Comparison of ENCODE assay signal across 27 cellular contexts in genomic region chr10:99522078-99522479, GRCh38. TPM values are rescaled to one million over a fixed set of nuclear protein-coding genes. Genes with fewer than 3 reads are reported as not detected.
DNase-seq lines count a peak whose midpoint lies in the region; TF ChIP-seq lines count a peak whose summit lies in the region.
"Had no signal": no experiment of that assay in that cellular context is flagged by ENCODE, and none has a peak within 500 bp of the region (broad histone marks: within the 10 kb centered on the region; RNA-seq: fewer than 3 reads in every experiment).

No MANE protein-coding gene starts in this region.

- peaks cover 1% of the 10 kb centered on the region for H3K9me3 Mint-ChIP-seq in glutamatergic neuron (ENCODE audit: unreplicated experiment)
- no peaks in the 10 kb centered on the region for H3K9me3 Mint-ChIP-seq in nephron progenitor cell
- no peaks in the 10 kb centered on the region for H3K9me3 Mint-ChIP-seq in type B pancreatic cell
- H3K9me3 Mint-ChIP-seq in activated CD4-positive, alpha-beta T cell treated with anti-CD3 and anti-CD28 coated beads, Interleukin-2, amount 10 ng/mL, durations not matched to agents 7 days and 5 days: no peaks in the 10 kb centered on the region
- no peaks in the 10 kb centered on the region for H3K9me3 Mint-ChIP-seq in mesothelial cell of epicardium
- H3K9me3 Mint-ChIP-seq: activated naive CD4-positive, alpha-beta T cell treated with anti-CD3 and anti-CD28 coated beads, Interleukin-2, amount 50 U/mL, for 72 hours; CD8-positive, alpha-beta T cell; central memory CD8-positive, alpha-beta T cell; HFFc6; stimulated activated effector memory CD8-positive, alpha-beta T cell treated with anti-CD3 and anti-CD28 coated beads, Interleukin-12 subunit alpha, Interleukin-12 subunit beta, amount 100 ng/mL, for 72 hours had no signal

- no peaks in the 10 kb centered on the region for H3K36me3 ChIP-seq in Peyer's patch
- H3K36me3 ChIP-seq: ascending aorta, prostate gland had no signal

- peaks cover 0 to 54% (median 0%) of the 10 kb centered on the region in 4 donors for H3K4me1 ChIP-seq in Peyer's patch
- H3K4me1 ChIP-seq: ascending aorta, foreskin keratinocyte, prostate gland had no signal

- H3K4me3 Mint-ChIP-seq in glutamatergic neuron (ENCODE audit: unreplicated experiment) (peak overlapping the region; percentile 42), nephron progenitor cell (peak overlapping the region; percentile 46), type B pancreatic cell (peak overlapping the region; percentile 80), mesothelial cell of epicardium (no peak overlapping the region)
- no peak overlapping the region for H3K4me3 Mint-ChIP-seq in activated CD4-positive, alpha-beta T cell treated with anti-CD3 and anti-CD28 coated beads, Interleukin-2, amount 10 ng/mL, durations not matched to agents 7 days and 5 days
- H3K4me3 Mint-ChIP-seq: activated CD4-positive, alpha-beta T cell treated with anti-CD3 and anti-CD28 coated beads for 36 hours; CD8-positive, alpha-beta T cell; HFFc6 had no signal

- H3K27ac Mint-ChIP-seq in glutamatergic neuron (ENCODE audit: unreplicated experiment) (no peak overlapping the region), nephron progenitor cell (no peak overlapping the region), type B pancreatic cell (peak overlapping the region; percentile 64), mesothelial cell of epicardium (no peak overlapping the region)
- no peak overlapping the region for H3K27ac Mint-ChIP-seq in activated CD4-positive, alpha-beta T cell treated with anti-CD3 and anti-CD28 coated beads, Interleukin-2, amount 10 ng/mL, durations not matched to agents 7 days and 5 days
- H3K27ac Mint-ChIP-seq: activated CD4-positive, alpha-beta T cell treated with anti-CD3 and anti-CD28 coated beads for 36 hours; activated naive CD4-positive, alpha-beta T cell treated with anti-CD3 and anti-CD28 coated beads, Interleukin-2, amount 50 U/mL, for 72 hours; CD8-positive, alpha-beta T cell; HFFc6; stimulated activated effector memory CD8-positive, alpha-beta T cell treated with anti-CD3 and anti-CD28 coated beads, Interleukin-12 subunit alpha, Interleukin-12 subunit beta, amount 100 ng/mL, for 72 hours had no signal

- TF ChIP-seq POLR2A in Peyer's patch (IDR thresholded peaks at IDR 0.05): no peak

- H3K4me1 Mint-ChIP-seq in glutamatergic neuron (ENCODE audit: low read depth, unreplicated experiment) (peaks cover 5% of the 10 kb centered on the region), nephron progenitor cell (peaks cover 53% of the 10 kb centered on the region), type B pancreatic cell (ENCODE audit: unreplicated experiment) (peaks cover 26% of the 10 kb centered on the region), mesothelial cell of epicardium (peaks cover 21% of the 10 kb centered on the region)
- peaks cover 6% of the 10 kb centered on the region for H3K4me1 Mint-ChIP-seq in activated CD4-positive, alpha-beta T cell treated with anti-CD3 and anti-CD28 coated beads, Interleukin-2, amount 10 ng/mL, durations not matched to agents 7 days and 5 days

- peaks cover 0 to 5% of the 10 kb centered on the region in 2 donors for H3K27me3 ChIP-seq in Peyer's patch

- peaks cover 0 to 4% (median 0%) of the 10 kb centered on the region in 4 donors for H3K9me3 ChIP-seq in Peyer's patch
- H3K9me3 ChIP-seq: ascending aorta, prostate gland had no signal

- H3K36me3 Mint-ChIP-seq in glutamatergic neuron (ENCODE audit: unreplicated experiment) (no peaks in the 10 kb centered on the region), nephron progenitor cell (ENCODE audit: low read depth) (no peaks in the 10 kb centered on the region), type B pancreatic cell (no peaks in the 10 kb centered on the region), mesothelial cell of epicardium (no peaks in the 10 kb centered on the region)
- H3K36me3 Mint-ChIP-seq in activated CD4-positive, alpha-beta T cell treated with anti-CD3 and anti-CD28 coated beads, Interleukin-2, amount 10 ng/mL, durations not matched to agents 7 days and 5 days (ENCODE audit: low read depth): no peaks in the 10 kb centered on the region
- H3K36me3 Mint-ChIP-seq: CD8-positive, alpha-beta T cell; naive thymus-derived CD8-positive, alpha-beta T cell; stimulated activated effector memory CD8-positive, alpha-beta T cell treated with anti-CD3 and anti-CD28 coated beads, Interleukin-12 subunit alpha, Interleukin-12 subunit beta, amount 100 ng/mL, for 72 hours had no signal

- H3K27ac ChIP-seq in Peyer's patch: peak overlapping the region; percentile 52 to 92 (median 72)
- H3K27ac ChIP-seq: ascending aorta, foreskin keratinocyte, prostate gland had no signal

- TF ChIP-seq CTCF in Peyer's patch (IDR thresholded peaks at IDR 0.05): no peak
- TF ChIP-seq CTCF in glutamatergic neuron (IDR thresholded peaks at IDR 0.05; ENCODE audit: partially characterized antibody, unreplicated experiment): no peak
- no peak for TF ChIP-seq CTCF in nephron progenitor cell (IDR thresholded peaks at IDR 0.05)
- TF ChIP-seq CTCF in type B pancreatic cell (conservative IDR thresholded peaks at IDR 0.05): no peak
- TF ChIP-seq CTCF in mesothelial cell of epicardium (IDR thresholded peaks at IDR 0.05; ENCODE audit: unreplicated experiment): no peak

- peak overlapping the region in 1 of 4 donors; percentile 41 for H3K4me3 ChIP-seq in Peyer's patch
- H3K4me3 ChIP-seq: ascending aorta, prostate gland had no signal

- DNase-seq in Peyer's patch (no peak), glutamatergic neuron (no peak), nephron progenitor cell (no peak), type B pancreatic cell (ENCODE audit: extremely low spot score, unreplicated experiment) (no peak), NCI-H1417 (lab: John Stamatoyannopoulos, UW) (no peak), mesothelial cell of epicardium (ENCODE audit: low spot score in 2 of 2, unreplicated experiment in 2 of 2) (no peak)
- DNase-seq in activated CD4-positive, alpha-beta T cell treated with anti-CD3 and anti-CD28 coated beads, Interleukin-2, amount 10 ng/mL, durations not matched to agents 7 days and 5 days: no peak
- DNase-seq: activated CD4-positive, alpha-beta T cell treated with anti-CD3 and anti-CD28 coated beads for 36 hours; CD8-positive, alpha-beta T cell; DMS79; erythroblast; foreskin keratinocyte; HFFc6; hippocampal formation; Kasumi-1; mammary epithelial cell; naive thymus-derived CD8-positive, alpha-beta T cell; NCI-H2029; NCI-H2227 treated with DMSO at 0.1 percent for 48 hours; Right ventricle myocardium superior; stimulated activated CD4-positive, alpha-beta T cell treated with anti-CD3 and anti-CD28 coated beads, Interleukin-2, amount 100 ng/mL, for 24 hours had no signal

- POLR2A ChIA-PET in activated CD4-positive, alpha-beta T cell treated with anti-CD3 and anti-CD28 coated beads, Interleukin-2, amount 10 ng/mL, durations not matched to agents 7 days and 5 days (lab: Charles Lee): no interaction called here

- CTCF ChIA-PET in activated CD4-positive, alpha-beta T cell treated with anti-CD3 and anti-CD28 coated beads, Interleukin-2, amount 10 ng/mL, durations not matched to agents 7 days and 5 days (lab: Charles Lee): no interaction called here

- H3K27me3 Mint-ChIP-seq in glutamatergic neuron (ENCODE audit: unreplicated experiment) (peaks cover 50% of the 10 kb centered on the region), nephron progenitor cell (ENCODE audit: low read depth, poor library complexity) (peaks cover 100% of the 10 kb centered on the region), type B pancreatic cell (peaks cover 98% of the 10 kb centered on the region), mesothelial cell of epicardium (ENCODE audit: low read depth) (peaks cover 99% of the 10 kb centered on the region)
- peaks cover 82% of the 10 kb centered on the region for H3K27me3 Mint-ChIP-seq in activated CD4-positive, alpha-beta T cell treated with anti-CD3 and anti-CD28 coated beads, Interleukin-2, amount 10 ng/mL, durations not matched to agents 7 days and 5 days

RNA-seq across cellular contexts. Expression of gene NKX2-3, which starts 10.7 kb away (rescaled TPM):
- total RNA-seq in Peyer's patch: 10 to 100 TPM in 2 of 4 donors, 1 to 10 TPM in 2; 4.9 to 19.0 (median 8.7) TPM
- not detected for total RNA-seq in glutamatergic neuron (ENCODE audit: unreplicated experiment)
- not detected in 2 replicates for total RNA-seq in type B pancreatic cell (ENCODE audit: low replicate concordance)
- not detected for total RNA-seq in activated CD4-positive, alpha-beta T cell treated with anti-CD3 and anti-CD28 coated beads, Interleukin-2, amount 10 ng/mL, durations not matched to agents 7 days and 5 days
- not detected in 3 replicates for total RNA-seq in mesothelial cell of epicardium
- total RNA-seq: activated CD4-positive, alpha-beta T cell treated with anti-CD3 and anti-CD28 coated beads for 36 hours; activated naive CD4-positive, alpha-beta T cell treated with anti-CD3 and anti-CD28 coated beads, Interleukin-2, amount 50 U/mL, for 72 hours; ascending aorta; CD8-positive, alpha-beta T cell; foreskin keratinocyte; HFFc6; kidney epithelial cell; mammary epithelial cell; naive thymus-derived CD8-positive, alpha-beta T cell; prostate gland; Right ventricle myocardium superior had no signal

Comparison
In these comparisons a context has a peak if more than half of its experiments do, and no peak if none do; other contexts are left out.
1. H3K4me3 Mint-ChIP-seq: peak in glutamatergic neuron (single experiment), nephron progenitor cell (single experiment) and type B pancreatic cell (single experiment); none in activated CD4-positive, alpha-beta T cell treated with anti-CD3 and anti-CD28 coated beads, Interleukin-2, amount 10 ng/mL, durations not matched to agents 7 days and 5 days (single experiment) and mesothelial cell of epicardium (single experiment).